ENCODE assay signal across 25 cellular contexts in genomic region chr2:201930043-201930442, GRCh38.
"Had no signal": no experiment of that assay in that cellular context is flagged by ENCODE, and none has a peak within 500 bp of the region (broad histone marks: within the 10 kb centered on the region; RNA-seq: fewer than 3 reads in every experiment).

No MANE protein-coding gene starts in this region.

- H3K27me3 ChIP-seq: gastrocnemius medialis had no signal

- H3K9me3 ChIP-seq: gastrocnemius medialis, left lung, lower lobe of right lung, mucosa of descending colon had no signal

- H3K36me3 Mint-ChIP-seq: naive B cell; naive thymus-derived CD8-positive, alpha-beta T cell had no signal

- H3K27ac ChIP-seq: coronary artery, dorsolateral prefrontal cortex, epithelial cell of prostate, esophagus squamous epithelium, gastrocnemius medialis, heart right ventricle, left lung, lower lobe of right lung had no signal

- ATAC-seq: esophagus mucosa; gastrocnemius medialis; heart right ventricle; left cardiac atrium; left lung; left ventricle myocardium superior; lower lobe of right lung; naive thymus-derived CD8-positive, alpha-beta T cell had no signal

- H3K4me3 ChIP-seq: coronary artery, dorsolateral prefrontal cortex, esophagus squamous epithelium, gastrocnemius medialis, heart right ventricle, left lung, lower lobe of right lung, mucosa of descending colon had no signal

- H3K9me3 Mint-ChIP-seq: naive thymus-derived CD8-positive, alpha-beta T cell had no signal

- FAIRE-seq: endometrium, islet of Langerhans, keratinocyte had no signal

- H3K4me3 Mint-ChIP-seq: naive thymus-derived CD8-positive, alpha-beta T cell had no signal

- H3K4me1 ChIP-seq: left lung, lower lobe of right lung had no signal

- H3K36me3 ChIP-seq: esophagus squamous epithelium, gastrocnemius medialis, heart right ventricle, left lung, lower lobe of right lung had no signal

- DNase-seq: dermis blood vessel endothelial cell; effector CD4-positive, alpha-beta T cell; effector memory CD4-positive, alpha-beta T cell; erythroblast; esophagus squamous epithelium; foreskin melanocyte; gastrocnemius medialis; glutamatergic neuron; heart right ventricle; hippocampal formation; left cardiac atrium; left lung; left ventricle myocardium superior; lower lobe of right lung; mesenchymal stem cell; mucosa of descending colon; naive B cell; naive thymus-derived CD8-positive, alpha-beta T cell had no signal
